In the genomic region with DNA sequence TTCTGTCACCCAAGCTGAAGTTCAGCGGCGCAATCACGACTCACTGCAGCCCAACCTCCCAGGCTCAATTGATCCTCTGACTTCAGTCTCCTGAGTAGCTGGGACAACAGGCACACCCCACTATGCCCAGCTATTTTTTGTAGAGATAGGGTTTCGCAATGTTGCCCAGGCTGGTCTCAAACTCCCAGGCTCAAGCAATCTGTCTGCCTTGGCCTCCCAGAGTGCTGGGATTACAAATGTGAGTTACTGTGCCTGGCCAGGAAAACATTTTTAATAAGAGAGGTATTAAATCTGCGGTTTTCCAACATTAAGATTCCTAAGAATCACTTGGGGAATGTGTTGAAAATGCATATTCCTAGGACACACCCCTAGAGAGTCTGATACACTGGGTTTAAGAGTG, we compare ENCODE assay signal across 12 cellular contexts. TPM values are rescaled to one million over a fixed set of nuclear protein-coding genes. Genes with fewer than 3 reads are reported as not detected.
DNase-seq lines count a peak whose midpoint lies in the region; FAIRE-seq and TF ChIP-seq lines count a peak whose summit lies in the region.
"Had no signal": no experiment of that assay in that cellular context is flagged by ENCODE, and none has a peak within 500 bp of the region (broad histone marks: within the 10 kb centered on the region; RNA-seq: fewer than 3 reads in every experiment).

No MANE protein-coding gene starts in this region.

- H3K27me3 ChIP-seq in Loucy (ENCODE audit: insufficient read depth, low read length, poor library complexity, severe bottlenecking) (no peaks in the 10 kb centered on the region), adipocyte (replicated peaks; ENCODE audit: control insufficient read depth, insufficient read depth, low read length) (no peaks in the 10 kb centered on the region), mesenchymal stem cell (ENCODE audit: control insufficient read depth in 1 of 2, insufficient read depth in 1 of 2, low read length in 2 of 2) (no peaks in the 10 kb centered on the region)

- H3K79me1 ChIP-seq in mesenchymal stem cell (replicated peaks; ENCODE audit: low read length, poor library complexity, severe bottlenecking), result peaks cover 26% of the 10 kb centered on the region

- H3K36me3 ChIP-seq in Loucy (ENCODE audit: insufficient read depth, low read length) (peaks cover 95% of the 10 kb centered on the region), adipocyte (ENCODE audit: control insufficient read depth, insufficient read depth, low read length, severe bottlenecking) (peaks cover 96% of the 10 kb centered on the region), mesenchymal stem cell (ENCODE audit: control insufficient read depth in 1 of 2, insufficient read depth in 2 of 2, low read depth in 1 of 2, low read length in 2 of 2) (peaks cover 84 to 98% of the 10 kb centered on the region in 2 experiments)

- H3K18ac ChIP-seq in mesenchymal stem cell (ENCODE audit: low read depth in 1 of 2, low read length in 2 of 2), result no peak overlapping the region

- H2AFZ ChIP-seq in Loucy (ENCODE audit: low read length) (no peak overlapping the region), mesenchymal stem cell (ENCODE audit: low read depth, low read length) (no peak overlapping the region)
- H2AFZ ChIP-seq: PC-9 had no signal

- H3K4me2 ChIP-seq in Loucy (ENCODE audit: low read depth, low read length, poor library complexity, severe bottlenecking) (peak overlapping the region; percentile 87), mesenchymal stem cell (ENCODE audit: low read length, poor library complexity, severe bottlenecking) (no peak overlapping the region)
- H3K4me2 ChIP-seq: PC-9 had no signal

- H3F3A ChIP-seq in Loucy (ENCODE audit: low read depth), result no peaks in the 10 kb centered on the region

- H3K14ac ChIP-seq in mesenchymal stem cell (ENCODE audit: low read length in 2 of 2), result no peak overlapping the region

- no peak for TF ChIP-seq POLR2A in GM12891 (IDR thresholded peaks at IDR 0.05; ENCODE audit: low read depth, low read length)

- no peak overlapping the region for H3K27ac ChIP-seq in mesenchymal stem cell (ENCODE audit: low read length, poor library complexity, severe bottlenecking)
- H3K27ac ChIP-seq: PC-9 had no signal

- no peak for FAIRE-seq in GM12891 (lab: Jason Lieb, UNC)

- H2BK5ac ChIP-seq in mesenchymal stem cell (ENCODE audit: low read depth, low read length, poor library complexity, severe bottlenecking), result no peak overlapping the region

- H4K20me1 ChIP-seq in Loucy (ENCODE audit: insufficient read depth, low read length, poor library complexity, severe bottlenecking), result peaks cover 92% of the 10 kb centered on the region

- no peak overlapping the region for H4K8ac ChIP-seq in mesenchymal stem cell (ENCODE audit: low read length)

- H2BK12ac ChIP-seq in mesenchymal stem cell (ENCODE audit: low read length in 2 of 2), result no peak overlapping the region

- peaks cover 56% of the 10 kb centered on the region for H3K4me1 ChIP-seq in Loucy (ENCODE audit: insufficient read depth, low read length, poor library complexity, severe bottlenecking)
- peaks cover 73% of the 10 kb centered on the region for H3K4me1 ChIP-seq in adipocyte (ENCODE audit: control insufficient read depth, insufficient read depth, low read length)
- peaks cover 7% of the 10 kb centered on the region for H3K4me1 ChIP-seq in mesenchymal stem cell (ENCODE audit: control insufficient read depth, insufficient read depth, low read depth, low read length)

- H2BK120ac ChIP-seq in mesenchymal stem cell (ENCODE audit: low read depth, low read length), result no peak overlapping the region

- TF ChIP-seq CTCF in AG10803 (conservative IDR thresholded peaks at IDR 0.05; ENCODE audit: low read length), result no peak
- no peak for TF ChIP-seq CTCF in Loucy (conservative IDR thresholded peaks at IDR 0.05; ENCODE audit: low read length)

- no peak overlapping the region for H3K4ac ChIP-seq in mesenchymal stem cell (ENCODE audit: low read depth in 1 of 2, low read length in 2 of 2)

- no peak overlapping the region for H2AK5ac ChIP-seq in mesenchymal stem cell (ENCODE audit: low read length, severe bottlenecking)

- H3K4me3 ChIP-seq in AG10803 (ENCODE audit: low read length) (no peak overlapping the region), Loucy (ENCODE audit: low read length, poor library complexity, severe bottlenecking) (no peak overlapping the region), adipocyte (ENCODE audit: low read length) (no peak overlapping the region), mesenchymal stem cell (ENCODE audit: insufficient read depth in 1 of 2, low read depth in 1 of 2, low read length in 2 of 2) (no peak overlapping the region)
- H3K4me3 ChIP-seq: PC-9 had no signal

- H3K9ac ChIP-seq in Loucy (ENCODE audit: low read depth, low read length, poor library complexity, severe bottlenecking), result no peak overlapping the region
- H3K9ac ChIP-seq in adipocyte (ENCODE audit: low read length), result peak overlapping the region; percentile 49
- H3K9ac ChIP-seq in mesenchymal stem cell (ENCODE audit: low read length), result peak overlapping the region; percentile 9

- no peak overlapping the region for H2BK15ac ChIP-seq in mesenchymal stem cell (ENCODE audit: low read depth, poor library complexity, severe bottlenecking)

- H3K9me2 ChIP-seq in Loucy (replicated peaks; ENCODE audit: low read depth, low read length), result no peaks in the 10 kb centered on the region

- 100% methylated on average over 5 of the region's 5 CpGs for WGBS in mesenchymal stem cell

- peaks cover 98% of the 10 kb centered on the region for H3K79me2 ChIP-seq in Loucy (ENCODE audit: insufficient read depth, low read length)

- H3K9me3 ChIP-seq in Loucy (ENCODE audit: insufficient read depth, low read depth, low read length) (no peaks in the 10 kb centered on the region), adipocyte (ENCODE audit: control insufficient read depth, low read length) (no peaks in the 10 kb centered on the region), mesenchymal stem cell (ENCODE audit: control insufficient read depth, low read length) (no peaks in the 10 kb centered on the region)

- no peak overlapping the region for H4K91ac ChIP-seq in mesenchymal stem cell (ENCODE audit: low read length)

- peak; percentile 28 for DNase-seq in AG10803 (ENCODE audit: low read depth)
- DNase-seq in adipocyte (ENCODE audit: low read depth), result peak; percentile 58
- DNase-seq in mesenchymal stem cell, result no peak
- DNase-seq in CD1c-positive myeloid dendritic cell (ENCODE audit: extremely low spot score), result no peak
- no peak for DNase-seq in NOMO-1 treated with DMSO at 0.1 percent for 48 hours (lab: John Stamatoyannopoulos, UW; ENCODE audit: unreplicated experiment)
- DNase-seq in GM12891 (ENCODE audit: insufficient read length, low spot score), result no peak
- DNase-seq: DMS 273 treated with DMSO at 0.1 percent for 48 hours, NCI-H1105, NCI-H1694 treated with DMSO at 0.1 percent for 48 hours, NCI-H69, PC-9 had no signal

- H3K23ac ChIP-seq in mesenchymal stem cell (ENCODE audit: low read length in 2 of 2), result no peak overlapping the region

TF ChIP-seq in GM12891, 5 proteins besides CTCF, POLR2A, EP300 and RAD21:
- TF ChIP-seq POLR2AphosphoS5 (IDR thresholded peaks at IDR 0.05; ENCODE audit: low read depth, low read length), result no peak
- TF ChIP-seq PAX5 (IDR thresholded peaks at IDR 0.05; ENCODE audit: insufficient read depth, low read length, severe bottlenecking), result no peak
- no peak for TF ChIP-seq SPI1 (IDR thresholded peaks at IDR 0.05; ENCODE audit: low read depth, low read length)
- TF ChIP-seq POU2F2 (IDR thresholded peaks at IDR 0.05; ENCODE audit: low read depth, low read length), result no peak
- TF ChIP-seq TAF1 (IDR thresholded peaks at IDR 0.05; ENCODE audit: low read depth, low read length), result no peak

RNA-seq across cellular contexts. Expression of a gene that starts 8.6 kb away (rescaled TPM):
- 111 TPM for polyA plus RNA-seq in mesenchymal stem cell (2013, experiment 1 of 2)
- polyA plus RNA-seq in mesenchymal stem cell (2013, experiment 2 of 2), result 109 TPM
- 4.8 TPM for polyA plus RNA-seq in GM12891 (2012; ENCODE audit: low read depth, missing spikeins)

Comparison
In these comparisons a context has a peak if more than half of its experiments do, and no peak if none do; other contexts are left out.
1. DNase-seq: peak in AG10803 (single experiment) and adipocyte (single experiment); none in mesenchymal stem cell (single experiment), CD1c-positive myeloid dendritic cell (single experiment), NOMO-1 treated with DMSO at 0.1 percent for 48 hours (single experiment) and GM12891 (single experiment).